ENCODE assay signal across 2 cellular contexts in the genomic region with DNA sequence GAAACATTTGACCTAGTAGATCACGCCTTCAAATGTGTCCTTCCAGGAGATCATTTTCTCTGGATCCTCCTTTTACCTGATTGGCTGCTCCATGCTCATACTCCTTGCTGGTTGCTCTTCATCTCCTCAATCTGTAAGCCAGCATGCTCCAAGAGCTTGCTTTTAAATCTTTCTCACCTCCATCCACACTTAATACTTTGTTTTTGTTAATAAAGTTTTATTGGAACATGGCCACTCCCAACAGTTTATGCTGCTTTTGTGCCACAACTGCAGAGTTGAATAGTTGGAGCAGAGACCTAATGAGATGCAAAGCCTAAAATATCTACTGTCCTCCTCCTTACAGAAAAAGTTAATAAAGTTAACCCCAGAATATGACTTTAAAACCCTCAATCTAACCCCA.
TF ChIP-seq lines count a peak whose summit lies in the region.

No MANE protein-coding gene starts in this region.

TF ChIP-seq in HepG2, 621 proteins besides CTCF, POLR2A, EP300 and RAD21:
- TF ChIP-seq ZBTB40 (IDR thresholded peaks at IDR 0.05) (peak; percentile 45; the same call in 1 of the 2 replicates), ZBTB40 (CRISPR knock-in tag; IDR thresholded peaks at IDR 0.05) (peak; percentile 92), ZKSCAN5 (CRISPR knock-in tag; IDR thresholded peaks at IDR 0.05) (no peak)

TF ChIP-seq in K562, 482 proteins besides CTCF, POLR2A, EP300 and RAD21:
- TF ChIP-seq ZBTB40 (IDR thresholded peaks at IDR 0.05) (0 out of 2 replicates have a peak, but pooled peaks have one; percentile 34), ZBTB40 (CRISPR knock-in tag; IDR thresholded peaks at IDR 0.05) (no peak), LCOR (CRISPR knock-in tag; IDR thresholded peaks at IDR 0.05) (no peak)
